1 cellular context compared by ENCODE assay signal in genomic region chr7:24755541-24756416, GRCh38.
A peak's percentile ranks its signal among the peaks of the same experiment; 100 is the strongest.
TF ChIP-seq lines count a peak whose summit lies in the region.

No MANE protein-coding gene starts in this region.

TF ChIP-seq in GM12878, 131 proteins besides CTCF, POLR2A, EP300 and RAD21 (continued from another document):
- peak; percentile 78; the same call in 1 of the 2 replicates for TF ChIP-seq BCL11A (IDR thresholded peaks at IDR 0.05; ENCODE audit: low read depth, low read length)
- no peak for TF ChIP-seq POLR2AphosphoS5 (IDR thresholded peaks at IDR 0.05; ENCODE audit: low read length)
- no peak for TF ChIP-seq ZZZ3 (IDR thresholded peaks at IDR 0.05; ENCODE audit: control insufficient read depth, insufficient read length, low read depth)
- TF ChIP-seq YY1 (IDR thresholded peaks at IDR 0.05; ENCODE audit: low read depth, low read length): peak; percentile 32; the same call in 1 of the 2 replicates
- no peak for TF ChIP-seq ATF3 (IDR thresholded peaks at IDR 0.05; ENCODE audit: borderline replicate concordance, extremely low read depth, low read depth, low read length)
- TF ChIP-seq CHD1 (IDR thresholded peaks at IDR 0.05; ENCODE audit: low read depth, low read length): no peak
- peak; percentile 55 for TF ChIP-seq GABPA (IDR thresholded peaks at IDR 0.05; ENCODE audit: low read depth)
- peak; percentile 70 for TF ChIP-seq CREB1 (IDR thresholded peaks at IDR 0.05; ENCODE audit: low read depth)
- 0 out of 2 replicates have a peak, but pooled peaks have one; percentile 10 for TF ChIP-seq TCF12 (IDR thresholded peaks at IDR 0.05; ENCODE audit: low read depth, low read length)
- peak; percentile 92 for TF ChIP-seq FOXM1 (IDR thresholded peaks at IDR 0.05; ENCODE audit: low read depth, low read length)
- no peak for TF ChIP-seq EGR1 (IDR thresholded peaks at IDR 0.05; ENCODE audit: borderline replicate concordance in 1 of 2, low read depth in 2 of 2, low read length in 2 of 2)
- TF ChIP-seq SPI1 (IDR thresholded peaks at IDR 0.05; ENCODE audit: borderline replicate concordance, insufficient read depth, low read depth, low read length): peak; percentile 60
- TF ChIP-seq CBX5 (IDR thresholded peaks at IDR 0.05; ENCODE audit: low read depth): 0 out of 2 replicates have a peak, but pooled peaks have one; percentile 17
- no peak for TF ChIP-seq SMAD5 (IDR thresholded peaks at IDR 0.05; ENCODE audit: low read depth)
- TF ChIP-seq, protein P1, sequence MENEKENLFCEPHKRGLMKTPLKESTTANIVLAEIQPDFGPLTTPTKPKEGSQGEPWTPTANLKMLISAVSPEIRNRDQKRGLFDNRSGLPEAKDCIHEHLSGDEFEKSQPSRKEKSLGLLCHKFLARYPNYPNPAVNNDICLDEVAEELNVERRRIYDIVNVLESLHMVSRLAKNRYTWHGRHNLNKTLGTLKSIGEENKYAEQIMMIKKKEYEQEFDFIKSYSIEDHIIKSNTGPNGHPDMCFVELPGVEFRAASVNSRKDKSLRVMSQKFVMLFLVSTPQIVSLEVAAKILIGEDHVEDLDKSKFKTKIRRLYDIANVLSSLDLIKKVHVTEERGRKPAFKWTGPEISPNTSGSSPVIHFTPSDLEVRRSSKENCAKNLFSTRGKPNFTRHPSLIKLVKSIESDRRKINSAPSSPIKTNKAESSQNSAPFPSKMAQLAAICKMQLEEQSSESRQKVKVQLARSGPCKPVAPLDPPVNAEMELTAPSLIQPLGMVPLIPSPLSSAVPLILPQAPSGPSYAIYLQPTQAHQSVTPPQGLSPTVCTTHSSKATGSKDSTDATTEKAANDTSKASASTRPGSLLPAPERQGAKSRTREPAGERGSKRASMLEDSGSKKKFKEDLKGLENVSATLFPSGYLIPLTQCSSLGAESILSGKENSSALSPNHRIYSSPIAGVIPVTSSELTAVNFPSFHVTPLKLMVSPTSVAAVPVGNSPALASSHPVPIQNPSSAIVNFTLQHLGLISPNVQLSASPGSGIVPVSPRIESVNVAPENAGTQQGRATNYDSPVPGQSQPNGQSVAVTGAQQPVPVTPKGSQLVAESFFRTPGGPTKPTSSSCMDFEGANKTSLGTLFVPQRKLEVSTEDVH (IDR thresholded peaks at IDR 0.05; ENCODE audit: low read depth, partially characterized antibody): no peak
- TF ChIP-seq CBFB (IDR thresholded peaks at IDR 0.05; ENCODE audit: low read depth): no peak
- peak; percentile 69 for TF ChIP-seq ATF7 (IDR thresholded peaks at IDR 0.05; ENCODE audit: low read depth)
- peak; percentile 46; the same call in 1 of the 2 replicates for TF ChIP-seq TCF7 (IDR thresholded peaks at IDR 0.05; ENCODE audit: borderline replicate concordance)
- TF ChIP-seq IRF4 (IDR thresholded peaks at IDR 0.05; ENCODE audit: low read depth, low read length): peak; percentile 86
- peak; percentile 61 to 78; a peak in 3 of 4 replicates for TF ChIP-seq IKZF2 (IDR thresholded peaks at IDR 0.05)
- TF ChIP-seq MLLT1 (IDR thresholded peaks at IDR 0.05): peak; percentile 88
- 0 out of 2 replicates have a peak, but pooled peaks have one; percentile 41 for TF ChIP-seq RELB (IDR thresholded peaks at IDR 0.05; ENCODE audit: low read depth)
- peak; percentile 90; the same call in 1 of the 2 replicates for TF ChIP-seq ATF2 (IDR thresholded peaks at IDR 0.05; ENCODE audit: low read length)
- peak; percentile 56; the same call in 1 of the 2 replicates for TF ChIP-seq MTA2 (IDR thresholded peaks at IDR 0.05; ENCODE audit: low read depth)
- peak; percentile 52; the same call in 1 of the 2 replicates for TF ChIP-seq PAX5 (IDR thresholded peaks at IDR 0.05; ENCODE audit: borderline replicate concordance, low read depth, low read length)
- TF ChIP-seq MEF2B (IDR thresholded peaks at IDR 0.05; ENCODE audit: partially characterized antibody, poor library complexity, severe bottlenecking): no peak
- TF ChIP-seq BACH1 (IDR thresholded peaks at IDR 0.05; ENCODE audit: borderline replicate concordance): peak; percentile 43; the same call in 1 of the 2 replicates
- TF ChIP-seq TBL1XR1 (IDR thresholded peaks at IDR 0.05; ENCODE audit: low read depth, low read length): 0 out of 2 replicates have a peak, but pooled peaks have one; percentile 41
- peak; percentile 70 for TF ChIP-seq BCL3 (IDR thresholded peaks at IDR 0.05; ENCODE audit: borderline replicate concordance, insufficient read depth, low read depth, low read length, poor library complexity, severe bottlenecking)
- TF ChIP-seq CBX3 (IDR thresholded peaks at IDR 0.05; ENCODE audit: borderline replicate concordance, low read depth): no peak
- TF ChIP-seq GATAD2B (conservative IDR thresholded peaks at IDR 0.05; ENCODE audit: low read depth): no peak
- peak; percentile 96 for TF ChIP-seq PML (IDR thresholded peaks at IDR 0.05; ENCODE audit: low read length)
- no peak for TF ChIP-seq ZSCAN29 (IDR thresholded peaks at IDR 0.05)
- peak; percentile 58 for TF ChIP-seq SKIL (IDR thresholded peaks at IDR 0.05; ENCODE audit: low read depth, poor library complexity, severe bottlenecking)
- peak; percentile 92 for TF ChIP-seq RUNX3 (IDR thresholded peaks at IDR 0.05; ENCODE audit: low read length)
- TF ChIP-seq, protein P2, sequence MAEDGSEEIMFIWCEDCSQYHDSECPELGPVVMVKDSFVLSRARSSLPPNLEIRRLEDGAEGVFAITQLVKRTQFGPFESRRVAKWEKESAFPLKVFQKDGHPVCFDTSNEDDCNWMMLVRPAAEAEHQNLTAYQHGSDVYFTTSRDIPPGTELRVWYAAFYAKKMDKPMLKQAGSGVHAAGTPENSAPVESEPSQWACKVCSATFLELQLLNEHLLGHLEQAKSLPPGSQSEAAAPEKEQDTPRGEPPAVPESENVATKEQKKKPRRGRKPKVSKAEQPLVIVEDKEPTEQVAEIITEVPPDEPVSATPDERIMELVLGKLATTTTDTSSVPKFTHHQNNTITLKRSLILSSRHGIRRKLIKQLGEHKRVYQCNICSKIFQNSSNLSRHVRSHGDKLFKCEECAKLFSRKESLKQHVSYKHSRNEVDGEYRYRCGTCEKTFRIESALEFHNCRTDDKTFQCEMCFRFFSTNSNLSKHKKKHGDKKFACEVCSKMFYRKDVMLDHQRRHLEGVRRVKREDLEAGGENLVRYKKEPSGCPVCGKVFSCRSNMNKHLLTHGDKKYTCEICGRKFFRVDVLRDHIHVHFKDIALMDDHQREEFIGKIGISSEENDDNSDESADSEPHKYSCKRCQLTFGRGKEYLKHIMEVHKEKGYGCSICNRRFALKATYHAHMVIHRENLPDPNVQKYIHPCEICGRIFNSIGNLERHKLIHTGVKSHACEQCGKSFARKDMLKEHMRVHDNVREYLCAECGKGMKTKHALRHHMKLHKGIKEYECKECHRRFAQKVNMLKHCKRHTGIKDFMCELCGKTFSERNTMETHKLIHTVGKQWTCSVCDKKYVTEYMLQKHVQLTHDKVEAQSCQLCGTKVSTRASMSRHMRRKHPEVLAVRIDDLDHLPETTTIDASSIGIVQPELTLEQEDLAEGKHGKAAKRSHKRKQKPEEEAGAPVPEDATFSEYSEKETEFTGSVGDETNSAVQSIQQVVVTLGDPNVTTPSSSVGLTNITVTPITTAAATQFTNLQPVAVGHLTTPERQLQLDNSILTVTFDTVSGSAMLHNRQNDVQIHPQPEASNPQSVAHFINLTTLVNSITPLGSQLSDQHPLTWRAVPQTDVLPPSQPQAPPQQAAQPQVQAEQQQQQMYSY (CRISPR knock-in tag; IDR thresholded peaks at IDR 0.05): no peak
- TF ChIP-seq ZBED1 (IDR thresholded peaks at IDR 0.05; ENCODE audit: borderline replicate concordance): peak; percentile 69; the same call in 1 of the 2 replicates
